ENCODE assay signal across 9 cellular contexts in genomic region chr5:178590924-178591423, GRCh38. TPM values are rescaled to one million over a fixed set of nuclear protein-coding genes. Genes with fewer than 3 reads are reported as not detected.
DNase-seq lines count a peak whose midpoint lies in the region; ATAC-seq and TF ChIP-seq lines count a peak whose summit lies in the region.
"Had no signal": no experiment of that assay in that cellular context is flagged by ENCODE, and none has a peak within 500 bp of the region (broad histone marks: within the 10 kb centered on the region; RNA-seq: fewer than 3 reads in every experiment).

No MANE protein-coding gene starts in this region.

- no peak overlapping the region for H2AK5ac ChIP-seq in trophoblast cell (ENCODE audit: low read length)

- H3K9me3 ChIP-seq in CD4-positive, alpha-beta memory T cell (ENCODE audit: control insufficient read depth in 1 of 2, low read length in 2 of 2) = peaks cover 0 to 12% of the 10 kb centered on the region in 2 donors
- peaks cover 5% of the 10 kb centered on the region for H3K9me3 ChIP-seq in trophoblast cell (ENCODE audit: insufficient read depth, low read depth, low read length)

- H3K27ac Mint-ChIP-seq in CD4-positive, alpha-beta memory T cell = peak overlapping the region in 2 of 7 donors; percentile 6 to 30
- H3K27ac Mint-ChIP-seq: HFFc6 had no signal

- peak overlapping the region; percentile 82 for H3K4me2 ChIP-seq in trophoblast cell (ENCODE audit: low read length)

- CTCF ChIA-PET in CD4-positive, alpha-beta memory T cell (lab: Charles Lee; ENCODE audit: partially characterized antibody) = no interaction called here

- no peak overlapping the region for H3K4me3 ChIP-seq in CD4-positive, alpha-beta memory T cell (ENCODE audit: low read length in 2 of 2)
- H3K4me3 ChIP-seq in trophoblast cell (ENCODE audit: low read depth, low read length) = no peak overlapping the region

- no peaks in the 10 kb centered on the region for H3K36me3 ChIP-seq in CD4-positive, alpha-beta memory T cell (ENCODE audit: insufficient read depth, low read length)
- H3K36me3 ChIP-seq in trophoblast cell (ENCODE audit: control insufficient read depth in 1 of 2, insufficient read depth in 2 of 2, low read length in 2 of 2) = no peaks in the 10 kb centered on the region

- H3K9ac ChIP-seq in trophoblast cell (ENCODE audit: low read length) = no peak overlapping the region

- H4K12ac ChIP-seq in trophoblast cell (ENCODE audit: low read depth, low read length) = no peak overlapping the region

- H3K36me3 Mint-ChIP-seq in CD4-positive, alpha-beta memory T cell = peaks cover 9 to 14% of the 10 kb centered on the region in 2 donors

- intact Hi-C loops in CD4-positive, alpha-beta memory T cell (cut with micrococcal nuclease) = no loop called here

- peaks cover 5 to 24% (median 11%) of the 10 kb centered on the region in 4 donors for H3K4me1 Mint-ChIP-seq in CD4-positive, alpha-beta memory T cell

- POLR2A ChIA-PET in CD4-positive, alpha-beta memory T cell (lab: Charles Lee; ENCODE audit: partially characterized antibody) = no interaction called here

- no CpG with 5 or more reads among the region's 9 CpGs for WGBS in trophoblast cell (ENCODE audit: extremely low coverage, insufficient coverage, insufficient read length)

- DNase-seq in CD4-positive, alpha-beta memory T cell = no peak
- DNase-seq in fibroblast of peridontal ligament (ENCODE audit: extremely low read depth) (peak; percentile 42), trophoblast cell (no peak), Ammon's horn (ENCODE audit: low spot score) (no peak)
- no peak for DNase-seq in central memory CD4-positive, alpha-beta T cell
- DNase-seq: HFFc6 had no signal

- no peak overlapping the region for H2BK5ac ChIP-seq in trophoblast cell (ENCODE audit: low read depth, low read length, poor library complexity)

- H3K27ac ChIP-seq in CD4-positive, alpha-beta memory T cell (ENCODE audit: low read depth, low read length) = no peak overlapping the region
- H3K27ac ChIP-seq in VCaP = no peak overlapping the region
- no peak overlapping the region for H3K27ac ChIP-seq in trophoblast cell (ENCODE audit: low read depth, low read length)

- H3K79me1 ChIP-seq in trophoblast cell (ENCODE audit: low read length) = no peaks in the 10 kb centered on the region

- ATAC-seq in HG02938 (IDR thresholded peaks at IDR 0.05; ENCODE audit: unreplicated experiment) (no peak), HG03378 (IDR thresholded peaks at IDR 0.05; ENCODE audit: unreplicated experiment) (no peak)

- peak overlapping the region; percentile 68 to 81 (median 78) for H3K4me3 Mint-ChIP-seq in CD4-positive, alpha-beta memory T cell
- H3K4me3 Mint-ChIP-seq: HFFc6 had no signal

- no peak overlapping the region for H2BK12ac ChIP-seq in trophoblast cell (ENCODE audit: low read length)

- TF ChIP-seq CTCF in VCaP (conservative IDR thresholded peaks at IDR 0.05) = peak; percentile 55

- peaks cover 7% of the 10 kb centered on the region for H3K4me1 ChIP-seq in CD4-positive, alpha-beta memory T cell (ENCODE audit: insufficient read depth, low read length)
- peaks cover 6 to 10% of the 10 kb centered on the region in 2 experiments for H3K4me1 ChIP-seq in trophoblast cell (ENCODE audit: control insufficient read depth in 1 of 2, insufficient read depth in 2 of 2, low read length in 2 of 2)

- H3K9me3 Mint-ChIP-seq in CD4-positive, alpha-beta memory T cell = peaks cover 0 to 27% (median 20%) of the 10 kb centered on the region in 8 donors

- H3K4ac ChIP-seq in trophoblast cell (ENCODE audit: low read depth, low read length) = no peak overlapping the region

- H2AFZ ChIP-seq in trophoblast cell (ENCODE audit: insufficient read depth, low read length, poor library complexity) = no peak overlapping the region

- H3K14ac ChIP-seq in trophoblast cell (ENCODE audit: low read length) = no peak overlapping the region

- peaks cover 23% of the 10 kb centered on the region for H3K27me3 ChIP-seq in CD4-positive, alpha-beta memory T cell (ENCODE audit: insufficient read depth, low read length)
- peaks cover 17% of the 10 kb centered on the region for H3K27me3 ChIP-seq in trophoblast cell (ENCODE audit: insufficient read depth, low read length)

- H4K91ac ChIP-seq in trophoblast cell (ENCODE audit: low read depth, low read length) = no peak overlapping the region

- H4K8ac ChIP-seq in trophoblast cell (ENCODE audit: low read depth, low read length) = no peak overlapping the region

- peaks cover 37 to 43% of the 10 kb centered on the region in 2 donors for H3K27me3 Mint-ChIP-seq in CD4-positive, alpha-beta memory T cell

- no peak overlapping the region for H2BK120ac ChIP-seq in trophoblast cell (ENCODE audit: insufficient read depth, low read length, poor library complexity)

- H3K23ac ChIP-seq in trophoblast cell (ENCODE audit: low read length) = no peak overlapping the region

- H3K18ac ChIP-seq in trophoblast cell (ENCODE audit: low read length) = no peak overlapping the region

- H3K79me2 ChIP-seq in trophoblast cell (ENCODE audit: control insufficient read depth, insufficient read depth, low read length, poor library complexity) = no peaks in the 10 kb centered on the region

RNA-seq across cellular contexts. Expression of gene COL23A1, which starts 0.8 kb away (rescaled TPM):
- under 1 TPM; 0.17 to 0.25 TPM for total RNA-seq in CD4-positive, alpha-beta memory T cell
- not detected for polyA plus RNA-seq in CD4-positive, alpha-beta memory T cell
- 0.73 and 1.0 TPM in 2 replicates for polyA plus RNA-seq in trophoblast cell (2013)
- total RNA-seq: HFFc6 had no signal

RNA-seq across cellular contexts. Expression of gene CLK4, which starts 35.9 kb away (rescaled TPM):
- total RNA-seq in CD4-positive, alpha-beta memory T cell = 100 to 1,000 TPM; 121 to 125 TPM
- polyA plus RNA-seq in CD4-positive, alpha-beta memory T cell = 10 to 100 TPM; 11.8 to 22.4 TPM
- 9.8 and 10.2 TPM in 2 replicates for polyA plus RNA-seq in trophoblast cell (2013)
